Comparison of ENCODE assay signal across 8 cellular contexts in the genomic region with DNA sequence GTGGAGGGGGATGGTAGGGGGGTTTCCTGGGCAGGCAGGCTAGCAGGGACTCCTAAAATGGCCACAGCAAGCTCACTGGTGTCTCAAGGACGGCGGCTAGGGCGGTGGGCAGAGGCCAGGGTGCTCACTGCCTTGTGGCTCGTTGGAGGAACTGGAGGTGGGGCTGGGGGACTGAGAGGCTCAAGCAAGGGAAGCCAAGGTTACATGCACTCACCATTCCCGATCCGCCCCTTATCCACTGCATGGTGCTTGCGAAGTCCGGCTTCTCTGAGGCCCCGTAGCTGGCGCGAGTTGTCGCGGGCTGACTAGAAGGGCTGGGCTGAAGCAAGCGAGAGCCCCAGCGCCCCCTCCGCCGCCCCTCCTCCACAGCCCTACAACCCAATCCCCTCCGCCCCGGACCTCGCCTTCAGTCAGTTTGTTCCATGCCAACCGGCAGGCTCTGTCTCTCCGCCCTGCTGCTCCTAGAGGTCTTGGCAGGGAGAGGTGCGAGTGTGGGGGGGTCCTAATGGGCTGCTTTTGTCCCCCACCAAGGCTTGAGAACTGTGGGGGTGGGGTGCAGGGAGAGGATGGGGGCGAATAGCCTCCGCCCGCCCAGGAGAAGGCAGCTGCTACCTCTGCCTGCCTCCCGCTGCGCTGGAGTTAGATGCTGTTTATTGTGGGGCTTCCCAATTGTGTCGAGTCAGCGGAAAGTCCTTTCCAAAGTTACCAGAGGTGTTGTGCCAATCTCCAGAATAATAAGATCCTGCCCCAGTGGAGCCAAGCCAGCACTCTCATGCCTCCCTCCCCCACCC. TPM values are rescaled to one million over a fixed set of nuclear protein-coding genes. Genes with fewer than 3 reads are reported as not detected.
DNase-seq lines count a peak whose midpoint lies in the region; ATAC-seq and TF ChIP-seq lines count a peak whose summit lies in the region.

A gene (minus strand): TSS at position 313 of the 791 bp plus-strand sequence. CDS start 69 bp downstream, at position 244.

- H3K9me3 ChIP-seq in heart right ventricle (peaks cover 0 to under 1% (median 0%) of the 10 kb centered on the region in 11 donors), osteoblast (ENCODE audit: low read depth, low read length) (no peaks in the 10 kb centered on the region)

- WGBS in heart right ventricle, 2 donors: 1% methylated on average over 22 to 30 of the region's 30 CpGs

- H3K4me2 ChIP-seq in osteoblast (ENCODE audit: insufficient read depth, low read length): peak within 1 kb of the TSS; percentile 67

- peaks cover 0 to 5% (median 0%) of the 10 kb centered on the region in 9 donors for H3K4me1 ChIP-seq in heart right ventricle
- H3K4me1 ChIP-seq in osteoblast (ENCODE audit: insufficient read depth, low read length): no peaks in the 10 kb centered on the region

- no peaks in the 10 kb centered on the region for H3K27me3 Mint-ChIP-seq in stimulated activated naive CD8-positive, alpha-beta T cell treated with anti-CD3 and anti-CD28 coated beads, Interleukin-15, Interleukin-2, amounts not matched to agents 100 ng/mL and 50 ng/mL, for 24 hours
- H3K27me3 Mint-ChIP-seq in activated T-helper 2 cell treated with anti-CD3 and anti-CD28 coated beads, Interferon-gamma antibody, Interleukin-2, Interleukin-4, amounts not matched to agents 10 μg/mL and 5 μg/mL and 100 μg/mL, durations not matched to agents 14 hours and 24 hours and 36 hours (ENCODE audit: low read depth): peaks cover 3% of the 10 kb centered on the region

- H3K79me2 ChIP-seq in osteoblast (ENCODE audit: insufficient read depth, low read length): no peaks in the 10 kb centered on the region

- no peaks in the 10 kb centered on the region for H3K36me3 Mint-ChIP-seq in stimulated activated naive CD8-positive, alpha-beta T cell treated with anti-CD3 and anti-CD28 coated beads, Interleukin-15, Interleukin-2, amounts not matched to agents 100 ng/mL and 50 ng/mL, for 24 hours (ENCODE audit: low read depth)
- no peaks in the 10 kb centered on the region for H3K36me3 Mint-ChIP-seq in activated T-helper 2 cell treated with anti-CD3 and anti-CD28 coated beads, Interferon-gamma antibody, Interleukin-2, Interleukin-4, amounts not matched to agents 10 μg/mL and 5 μg/mL and 100 μg/mL, durations not matched to agents 14 hours and 24 hours and 36 hours (ENCODE audit: low read depth)

- H3K4me3 Mint-ChIP-seq in stimulated activated naive CD8-positive, alpha-beta T cell treated with anti-CD3 and anti-CD28 coated beads, Interleukin-15, Interleukin-2, amounts not matched to agents 100 ng/mL and 50 ng/mL, for 24 hours: peak within 1 kb of the TSS; percentile 39
- H3K4me3 Mint-ChIP-seq in activated T-helper 2 cell treated with anti-CD3 and anti-CD28 coated beads, Interferon-gamma antibody, Interleukin-2, Interleukin-4, amounts not matched to agents 10 μg/mL and 5 μg/mL and 100 μg/mL, durations not matched to agents 14 hours and 24 hours and 36 hours (ENCODE audit: low read depth): no peak within 1 kb of the TSS

- H2AFZ ChIP-seq in osteoblast (ENCODE audit: low read length): peak within 1 kb of the TSS; percentile 86

- H3K27me3 ChIP-seq in heart right ventricle: peaks cover 0 to 26% (median 0%) of the 10 kb centered on the region in 7 donors
- H3K27me3 ChIP-seq in osteoblast (ENCODE audit: insufficient read depth, low read length): no peaks in the 10 kb centered on the region

- no peak for ATAC-seq in stimulated activated naive CD8-positive, alpha-beta T cell treated with anti-CD3 and anti-CD28 coated beads, Interleukin-15, Interleukin-2, amounts not matched to agents 100 U/mL and 50 U/mL, for 24 hours
- peak; percentile 58 to 90 (median 81) for ATAC-seq in heart right ventricle
- ATAC-seq in GM18861 (IDR thresholded peaks at IDR 0.05; ENCODE audit: unreplicated experiment): no peak
- ATAC-seq in HG02678 (IDR thresholded peaks at IDR 0.05; ENCODE audit: unreplicated experiment): no peak

- peak within 1 kb of the TSS in 6 of 10 donors; percentile 11 to 54 (median 42) for H3K27ac ChIP-seq in heart right ventricle
- H3K27ac ChIP-seq in osteoblast (ENCODE audit: low read depth, low read length): no peak within 1 kb of the TSS

- intact Hi-C loops in activated T-helper 2 cell treated with anti-CD3 and anti-CD28 coated beads, Interferon-gamma antibody, Interleukin-2, Interleukin-4, amounts not matched to agents 10 μg/mL and 5 μg/mL and 100 μg/mL, durations not matched to agents 14 hours and 24 hours and 36 hours (cut with micrococcal nuclease): no loop called here
- intact Hi-C loops in heart right ventricle (cut with DNase I): no loop called here

- no peaks in the 10 kb centered on the region for H3K9me3 Mint-ChIP-seq in stimulated activated naive CD8-positive, alpha-beta T cell treated with anti-CD3 and anti-CD28 coated beads, Interleukin-15, Interleukin-2, amounts not matched to agents 100 ng/mL and 50 ng/mL, for 24 hours
- H3K9me3 Mint-ChIP-seq in activated T-helper 2 cell treated with anti-CD3 and anti-CD28 coated beads, Interferon-gamma antibody, Interleukin-2, Interleukin-4, amounts not matched to agents 10 μg/mL and 5 μg/mL and 100 μg/mL, durations not matched to agents 14 hours and 24 hours and 36 hours: no peaks in the 10 kb centered on the region

- no peaks in the 10 kb centered on the region for H4K20me1 ChIP-seq in osteoblast (ENCODE audit: insufficient read depth, low read length)

- H3K4me3 ChIP-seq in heart right ventricle (peak within 1 kb of the TSS in 9 of 10 donors; percentile 33 to 56 (median 55)), osteoblast (ENCODE audit: insufficient read depth, low read length) (peak within 1 kb of the TSS; percentile 68)

- DNase-seq in stimulated activated naive CD8-positive, alpha-beta T cell treated with anti-CD3 and anti-CD28 coated beads, Interleukin-15, Interleukin-2, amounts not matched to agents 100 U/mL and 50 U/mL, for 24 hours: no peak
- DNase-seq in activated T-helper 2 cell treated with anti-CD3 and anti-CD28 coated beads, Interferon-gamma antibody, Interleukin-2, Interleukin-4, amounts not matched to agents 10 μg/mL and 5 μg/mL and 100 μg/mL, durations not matched to agents 14 hours and 24 hours and 36 hours (ENCODE audit: low spot score): no peak
- DNase-seq in heart right ventricle (peak; percentile 5 to 22), osteoblast (ENCODE audit: insufficient read length, low spot score, missing footprints) (peak; percentile 62), HuH-7.5 (ENCODE audit: low spot score) (no peak)

- H3K27ac Mint-ChIP-seq in stimulated activated naive CD8-positive, alpha-beta T cell treated with anti-CD3 and anti-CD28 coated beads, Interleukin-15, Interleukin-2, amounts not matched to agents 100 ng/mL and 50 ng/mL, for 24 hours: no peak within 1 kb of the TSS
- no peak within 1 kb of the TSS for H3K27ac Mint-ChIP-seq in activated T-helper 2 cell treated with anti-CD3 and anti-CD28 coated beads, Interferon-gamma antibody, Interleukin-2, Interleukin-4, amounts not matched to agents 10 μg/mL and 5 μg/mL and 100 μg/mL, durations not matched to agents 14 hours and 24 hours and 36 hours

- H3K4me1 Mint-ChIP-seq in stimulated activated naive CD8-positive, alpha-beta T cell treated with anti-CD3 and anti-CD28 coated beads, Interleukin-15, Interleukin-2, amounts not matched to agents 100 ng/mL and 50 ng/mL, for 24 hours (ENCODE audit: low read depth): no peaks in the 10 kb centered on the region
- no peaks in the 10 kb centered on the region for H3K4me1 Mint-ChIP-seq in activated T-helper 2 cell treated with anti-CD3 and anti-CD28 coated beads, Interferon-gamma antibody, Interleukin-2, Interleukin-4, amounts not matched to agents 10 μg/mL and 5 μg/mL and 100 μg/mL, durations not matched to agents 14 hours and 24 hours and 36 hours (ENCODE audit: low read depth)

- TF ChIP-seq CTCF in heart right ventricle (IDR thresholded peaks at IDR 0.05) (no peak), osteoblast (IDR thresholded peaks at IDR 0.05; ENCODE audit: extremely low read depth, low read depth, low read length) (no peak)

- H3K36me3 ChIP-seq in heart right ventricle (no peaks in the 10 kb centered on the region), osteoblast (ENCODE audit: insufficient read depth, low read length) (no peaks in the 10 kb centered on the region)

RNA-seq across cellular contexts. Expression of the gene that starts here (rescaled TPM):
- 19.8 and 20.4 TPM in 2 replicates for total RNA-seq in activated T-helper 2 cell treated with anti-CD3 and anti-CD28 coated beads, Interferon-gamma antibody, Interleukin-2, Interleukin-4, amounts not matched to agents 10 μg/mL and 5 μg/mL and 100 μg/mL, durations not matched to agents 14 hours and 24 hours and 36 hours
- 10 to 100 TPM; 28.4 to 63.2 (median 46.9) TPM for total RNA-seq in heart right ventricle
- 10 to 100 TPM in 1 of 2 donors, 1 to 10 TPM in 1; 8.6 to 44.2 TPM for polyA plus RNA-seq in heart right ventricle
- 16.3 and 17.7 TPM in 2 replicates for total RNA-seq in osteoblast

Comparison
In these comparisons a context has a peak if more than half of its experiments do, and no peak if none do; other contexts are left out.
1. ATAC-seq: peak in heart right ventricle (8 of 8); none in stimulated activated naive CD8-positive, alpha-beta T cell treated with anti-CD3 and anti-CD28 coated beads, Interleukin-15, Interleukin-2, amounts not matched to agents 100 U/mL and 50 U/mL, for 24 hours (single experiment), GM18861 (single experiment) and HG02678 (single experiment).
2. DNase-seq: peak in heart right ventricle (2 of 2) and osteoblast (single experiment); none in stimulated activated naive CD8-positive, alpha-beta T cell treated with anti-CD3 and anti-CD28 coated beads, Interleukin-15, Interleukin-2, amounts not matched to agents 100 U/mL and 50 U/mL, for 24 hours (single experiment), activated T-helper 2 cell treated with anti-CD3 and anti-CD28 coated beads, Interferon-gamma antibody, Interleukin-2, Interleukin-4, amounts not matched to agents 10 μg/mL and 5 μg/mL and 100 μg/mL, durations not matched to agents 14 hours and 24 hours and 36 hours (single experiment) and HuH-7.5 (single experiment).